In genomic region chr12:112992541-112993398, GRCh38 we compare ENCODE assay signal across 8 cellular contexts. TPM values are rescaled to one million over a fixed set of nuclear protein-coding genes. Genes with fewer than 3 reads are reported as not detected.
DNase-seq lines count a peak whose midpoint lies in the region; ATAC-seq and TF ChIP-seq lines count a peak whose summit lies in the region.

No MANE protein-coding gene starts in this region.

- DNase-seq in COR-L47 (lab: John Stamatoyannopoulos, UW) (peak; percentile 50), HT-29 (ENCODE audit: low spot score) (peak; percentile 71), OCI-LY7 (ENCODE audit: low spot score) (peak; percentile 82), fibroblast of pulmonary artery (ENCODE audit: low read depth) (peak; percentile 81), neuronal stem cell (ENCODE audit: low spot score) (peak; percentile 38), aorta (peak in 1 of 2 donors; percentile 78)
- DNase-seq in activated T-cell treated with anti-CD3 and anti-CD28 coated beads, Interleukin-2, amount 50 U/mL, for 4 hours: peak; percentile 30

- H2BK5ac ChIP-seq in neuronal stem cell (ENCODE audit: low read length): no peak overlapping the region

- H3K36me3 Mint-ChIP-seq in activated T-cell treated with anti-CD3 and anti-CD28 coated beads, Interleukin-2, amount 50 U/mL, for 4 hours (ENCODE audit: insufficient read depth): peaks cover 71% of the 10 kb centered on the region

- no peak overlapping the region for H2BK120ac ChIP-seq in neuronal stem cell (ENCODE audit: low read depth, low read length)

- TF ChIP-seq CTCF in OCI-LY7 (conservative IDR thresholded peaks at IDR 0.05; ENCODE audit: low read length): peak; percentile 100
- TF ChIP-seq CTCF in fibroblast of pulmonary artery (IDR thresholded peaks at IDR 0.05; ENCODE audit: low read length, missing control alignments): peak; percentile 96

- H4K91ac ChIP-seq in neuronal stem cell (ENCODE audit: low read depth, low read length, poor library complexity): no peak overlapping the region

- WGBS in neuronal stem cell (ENCODE audit: extremely low coverage in 2 of 2, insufficient read length in 2 of 2, insufficient replicate concordance in 1 of 2), 2 donors: no CpG with 5 or more reads among the region's 2 CpGs
- WGBS in aorta, 2 donors: 6 to 8% methylated on average over 2 of the region's 2 CpGs

- H3K4me2 ChIP-seq in OCI-LY7 (ENCODE audit: low read length) (peak overlapping the region; percentile 6; the same call in 1 of the 2 replicates), neuronal stem cell (ENCODE audit: insufficient read depth, low read length, poor library complexity, severe bottlenecking) (no peak overlapping the region)

- POLR2A ChIA-PET in OCI-LY7 (lab: Charles Lee): interaction anchor here (0.6 to 3.8 kb wide), 13 partner anchors 12 to 181 kb away, joined by 3 to 14 read pairs (median 5); partner anchors contain the start of genes OAS1 and OAS2

- H2BK15ac ChIP-seq in neuronal stem cell (ENCODE audit: low read length): no peak overlapping the region

- BruUV-seq in OCI-LY7 (replicated peaks; lab: Mats Ljungman, UMichigan): no TSS peak

- no peaks in the 10 kb centered on the region for H3K9me2 ChIP-seq in OCI-LY7 (ENCODE audit: insufficient read depth, low read length)

- peaks cover 24% of the 10 kb centered on the region for H3K4me1 Mint-ChIP-seq in activated T-cell treated with anti-CD3 and anti-CD28 coated beads, Interleukin-2, amount 50 U/mL, for 4 hours (ENCODE audit: low read depth)

- no peak overlapping the region for H3K18ac ChIP-seq in neuronal stem cell (ENCODE audit: low read length)

- no peak overlapping the region for H3K4ac ChIP-seq in neuronal stem cell (ENCODE audit: low read length)

- H3K9me3 ChIP-seq in OCI-LY7 (ENCODE audit: low read length): peaks cover 41% of the 10 kb centered on the region
- peaks cover 0 to 7% of the 10 kb centered on the region in 2 donors for H3K9me3 ChIP-seq in neuronal stem cell (replicated peaks in 1 of 2; ENCODE audit: control insufficient read depth in 2 of 2, insufficient read depth in 1 of 2, low read depth in 1 of 2, low read length in 2 of 2)
- no peaks in the 10 kb centered on the region for H3K9me3 ChIP-seq in aorta (ENCODE audit: control insufficient read depth, low read length)

- no peaks in the 10 kb centered on the region for H3K27me3 Mint-ChIP-seq in activated T-cell treated with anti-CD3 and anti-CD28 coated beads, Interleukin-2, amount 50 U/mL, for 4 hours (ENCODE audit: low read depth)

- intact Hi-C loops in OCI-LY7 (cut with micrococcal nuclease; ENCODE audit: unreplicated experiment) (loop anchor here (1.0 to 2.0 kb wide), 6 partner anchors 39 to 181 kb away; no protein-coding TSS in a partner anchor), aorta (cut with DNase I) (no loop called here)

- peaks cover 3% of the 10 kb centered on the region for H3K79me1 ChIP-seq in neuronal stem cell (ENCODE audit: low read depth, low read length)

- H3K4me3 ChIP-seq in OCI-LY7 (ENCODE audit: low read depth, low read length, poor library complexity, severe bottlenecking): no peak overlapping the region
- H3K4me3 ChIP-seq in fibroblast of pulmonary artery (replicated peaks; ENCODE audit: low read depth, low read length): no peak overlapping the region
- no peak overlapping the region for H3K4me3 ChIP-seq in neuronal stem cell (ENCODE audit: low read length in 2 of 2)
- no peak overlapping the region for H3K4me3 ChIP-seq in aorta (ENCODE audit: low read length in 2 of 2)

- H4K20me1 ChIP-seq in OCI-LY7 (ENCODE audit: insufficient read depth, low read length): no peaks in the 10 kb centered on the region

- H2AFZ ChIP-seq in OCI-LY7 (ENCODE audit: low read length): no peak overlapping the region
- no peak overlapping the region for H2AFZ ChIP-seq in neuronal stem cell (ENCODE audit: low read length)

- H2AK5ac ChIP-seq in neuronal stem cell (ENCODE audit: low read depth, low read length): no peak overlapping the region

- no peak overlapping the region for H2BK12ac ChIP-seq in neuronal stem cell (ENCODE audit: low read length)

- peaks cover 4% of the 10 kb centered on the region for H3K9me3 Mint-ChIP-seq in activated T-cell treated with anti-CD3 and anti-CD28 coated beads, Interleukin-2, amount 50 U/mL, for 4 hours

- peaks cover 30% of the 10 kb centered on the region for H3K4me1 ChIP-seq in OCI-LY7 (ENCODE audit: insufficient read depth, low read length, poor library complexity, severe bottlenecking)
- no peaks in the 10 kb centered on the region for H3K4me1 ChIP-seq in neuronal stem cell (ENCODE audit: control insufficient read depth in 2 of 2, insufficient read depth in 1 of 2, low read depth in 1 of 2, low read length in 2 of 2)
- H3K4me1 ChIP-seq in aorta (ENCODE audit: control insufficient read depth in 1 of 2, insufficient read depth in 2 of 2, low read length in 2 of 2): no peaks in the 10 kb centered on the region

- H3K23ac ChIP-seq in neuronal stem cell (ENCODE audit: low read depth, low read length, poor library complexity): no peak overlapping the region

- CTCF ChIA-PET in OCI-LY7 (lab: Charles Lee; ENCODE audit: unreplicated experiment): interaction anchor here (0.6 to 1.9 kb wide), 18 partner anchors 11 to 202 kb away, joined by 3 to 9 read pairs (median 4); partner anchors contain the start of gene OAS2

- H3K9ac ChIP-seq in neuronal stem cell (ENCODE audit: low read depth, low read length, poor library complexity): no peak overlapping the region

- no peak overlapping the region for H3K4me3 Mint-ChIP-seq in activated T-cell treated with anti-CD3 and anti-CD28 coated beads, Interleukin-2, amount 50 U/mL, for 4 hours

- peak in 1 of 2 donors; percentile 58 for ATAC-seq in activated T-cell treated with anti-CD3 and anti-CD28 coated beads, Interleukin-2, amount 50 U/mL, for 4 hours
- peak; percentile 60 for ATAC-seq in aorta (ENCODE audit: low FRiP score)
- ATAC-seq in GM21529 (IDR thresholded peaks at IDR 0.05; ENCODE audit: unreplicated experiment): no peak

- H3K36me3 ChIP-seq in OCI-LY7 (ENCODE audit: insufficient read depth, low read length): peaks cover 98% of the 10 kb centered on the region
- H3K36me3 ChIP-seq in neuronal stem cell (replicated peaks in 1 of 2; ENCODE audit: control insufficient read depth in 2 of 2, insufficient read depth in 2 of 2, low read length in 2 of 2): no peaks in the 10 kb centered on the region
- H3K36me3 ChIP-seq in aorta (ENCODE audit: control insufficient read depth in 1 of 2, insufficient read depth in 2 of 2, low read length in 1 of 2): no peaks in the 10 kb centered on the region

- H3K27ac ChIP-seq in OCI-LY7 (ENCODE audit: low read depth, low read length, poor library complexity, severe bottlenecking): peak overlapping the region; percentile 47
- no peak overlapping the region for H3K27ac ChIP-seq in neuronal stem cell (replicated peaks; ENCODE audit: low read length)
- no peak overlapping the region for H3K27ac ChIP-seq in aorta (ENCODE audit: low read depth in 1 of 2, low read length in 2 of 2)

- no peak overlapping the region for H4K8ac ChIP-seq in neuronal stem cell (ENCODE audit: low read depth, low read length)

- H3K27me3 ChIP-seq in neuronal stem cell (ENCODE audit: control insufficient read depth in 3 of 3, insufficient read depth in 3 of 3, low read depth in 1 of 3, low read length in 3 of 3) (peaks cover 0 to 2% (median 0%) of the 10 kb centered on the region in 3 experiments), aorta (ENCODE audit: control insufficient read depth in 1 of 2, insufficient read depth in 2 of 2, low read length in 1 of 2) (no peaks in the 10 kb centered on the region)

- H3K79me2 ChIP-seq in OCI-LY7 (ENCODE audit: insufficient read depth, low read depth, low read length): no peaks in the 10 kb centered on the region

- H3K14ac ChIP-seq in neuronal stem cell (ENCODE audit: low read length): no peak overlapping the region

RNA-seq across cellular contexts. Expression of gene OAS2, which starts 14.5 kb away (rescaled TPM):
- total RNA-seq in HT-29 (2014; rRNA removed; shearing (Covaris generic)): 3.4 and 5.8 TPM in 2 replicates
- 22.7 and 33.2 TPM in 2 replicates for total RNA-seq in OCI-LY7 (2014; rRNA removed; shearing (Covaris generic))
- total RNA-seq in OCI-LY7 (2022) (46.8 and 52.6 TPM in 2 replicates), aorta (10 to 100 TPM; 12.6 to 18.6 TPM)
- total RNA-seq in activated T-cell treated with anti-CD3 and anti-CD28 coated beads, Interleukin-2, amount 50 U/mL, for 4 hours: 10 to 100 TPM; 27.8 to 36.0 (median 34.9) TPM
- polyA plus RNA-seq in neuronal stem cell (2013, experiment 1 of 2): 0.01 TPM
- polyA plus RNA-seq in neuronal stem cell (2013, experiment 2 of 2): not detected
- 1 to 10 TPM; 4.8 to 8.1 TPM for polyA plus RNA-seq in aorta

RNA-seq across cellular contexts. Expression of gene OAS3, which starts 54.5 kb away (rescaled TPM):
- 53.9 and 70.9 TPM in 2 replicates for total RNA-seq in HT-29 (2014; rRNA removed; shearing (Covaris generic))
- total RNA-seq in OCI-LY7 (2014; rRNA removed; shearing (Covaris generic)): 0.79 and 4.7 TPM in 2 replicates
- total RNA-seq in OCI-LY7 (2022) (5.4 and 9.2 TPM in 2 replicates), aorta (10 to 100 TPM; 16.7 to 19.1 TPM)
- total RNA-seq in activated T-cell treated with anti-CD3 and anti-CD28 coated beads, Interleukin-2, amount 50 U/mL, for 4 hours: 10 to 100 TPM in 1 of 3 donors, 1 to 10 TPM in 2; 5.5 to 13.6 (median 8.0) TPM
- 0.01 TPM for polyA plus RNA-seq in neuronal stem cell (2013, experiment 1 of 2)
- 0.03 TPM for polyA plus RNA-seq in neuronal stem cell (2013, experiment 2 of 2)
- polyA plus RNA-seq in aorta: 1 to 10 TPM; 2.6 to 4.8 TPM
